Comparison of ENCODE assay signal across 1 cellular context in the genomic region with DNA sequence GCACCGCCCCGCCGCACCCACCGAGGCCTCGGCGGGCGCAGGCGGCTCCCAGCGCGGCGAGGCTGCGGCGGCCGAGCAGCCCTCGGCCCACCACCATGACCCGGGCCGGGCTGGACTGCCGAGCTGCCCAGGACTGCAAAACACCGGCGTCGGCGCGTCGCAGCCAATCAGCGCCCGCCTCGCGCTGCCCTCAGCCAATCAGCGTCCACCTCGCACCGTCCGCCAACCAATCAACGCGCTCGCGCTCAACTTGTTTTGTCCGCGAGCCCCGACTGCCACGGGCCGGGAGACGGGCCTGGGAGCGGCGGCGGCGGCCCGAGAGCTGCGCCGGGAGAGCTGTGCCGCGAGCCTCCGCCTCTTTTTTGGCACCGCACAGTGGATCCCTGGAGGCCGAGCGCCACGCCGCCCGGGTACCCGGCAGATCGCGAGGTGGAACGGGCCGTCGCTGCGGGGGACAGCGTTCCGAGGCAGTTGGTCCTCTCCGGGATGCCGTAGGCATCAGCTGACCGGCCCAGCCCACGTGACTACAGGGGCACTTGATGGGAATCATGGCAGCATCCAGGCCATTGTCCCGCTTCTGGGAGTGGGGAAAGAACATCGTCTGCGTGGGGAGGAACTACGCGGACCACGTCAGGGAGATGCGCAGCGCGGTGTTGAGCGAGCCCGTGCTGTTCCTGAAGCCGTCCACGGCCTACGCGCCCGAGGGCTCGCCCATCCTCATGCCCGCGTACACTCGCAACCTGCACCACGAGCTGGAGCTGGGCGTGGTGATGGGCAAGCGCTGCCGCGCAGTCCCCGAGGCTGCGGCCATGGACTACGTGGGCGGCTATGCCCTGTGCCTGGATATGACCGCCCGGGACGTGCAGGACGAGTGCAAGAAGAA.
A peak's percentile ranks its signal among the peaks of the same experiment; 100 is the strongest.
TF ChIP-seq lines count a peak whose summit lies in the region.

A gene (plus strand): TSS at position 516 of the 883 bp plus-strand sequence. CDS start 33 bp downstream, at position 549.
A gene (minus strand): TSS at position 135 of the 883 bp plus-strand sequence. CDS start 38 bp downstream, at position 97.

TF ChIP-seq in K562, 482 proteins besides CTCF, POLR2A, EP300 and RAD21 (continued from another document and continues in another):
- TF ChIP-seq ZNF699 (CRISPR knock-in tag; IDR thresholded peaks at IDR 0.05; ENCODE audit: insufficient replicate concordance) = no peak
- TF ChIP-seq CEBPG (CRISPR knock-in tag; IDR thresholded peaks at IDR 0.05) = 0 out of 2 replicates have a peak, but pooled peaks have one; percentile 35
- TF ChIP-seq CEBPG (tag; conservative IDR thresholded peaks at IDR 0.05 in 1 of 2, IDR thresholded peaks at IDR 0.05 in 1 of 2) = no peak
- peak; percentile 94 for TF ChIP-seq KLF16 (IDR thresholded peaks at IDR 0.05)
- peak; percentile 87 for TF ChIP-seq NFIC (IDR thresholded peaks at IDR 0.05)
- no peak for TF ChIP-seq IRF2 (CRISPR knock-in tag; IDR thresholded peaks at IDR 0.05)
- TF ChIP-seq FOXA1 (IDR thresholded peaks at IDR 0.05; ENCODE audit: borderline replicate concordance) = no peak
- TF ChIP-seq, protein P1, sequence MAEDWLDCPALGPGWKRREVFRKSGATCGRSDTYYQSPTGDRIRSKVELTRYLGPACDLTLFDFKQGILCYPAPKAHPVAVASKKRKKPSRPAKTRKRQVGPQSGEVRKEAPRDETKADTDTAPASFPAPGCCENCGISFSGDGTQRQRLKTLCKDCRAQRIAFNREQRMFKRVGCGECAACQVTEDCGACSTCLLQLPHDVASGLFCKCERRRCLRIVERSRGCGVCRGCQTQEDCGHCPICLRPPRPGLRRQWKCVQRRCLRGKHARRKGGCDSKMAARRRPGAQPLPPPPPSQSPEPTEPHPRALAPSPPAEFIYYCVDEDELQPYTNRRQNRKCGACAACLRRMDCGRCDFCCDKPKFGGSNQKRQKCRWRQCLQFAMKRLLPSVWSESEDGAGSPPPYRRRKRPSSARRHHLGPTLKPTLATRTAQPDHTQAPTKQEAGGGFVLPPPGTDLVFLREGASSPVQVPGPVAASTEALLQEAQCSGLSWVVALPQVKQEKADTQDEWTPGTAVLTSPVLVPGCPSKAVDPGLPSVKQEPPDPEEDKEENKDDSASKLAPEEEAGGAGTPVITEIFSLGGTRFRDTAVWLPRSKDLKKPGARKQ (CRISPR knock-in tag; IDR thresholded peaks at IDR 0.05) = no peak
- TF ChIP-seq, protein P2, sequence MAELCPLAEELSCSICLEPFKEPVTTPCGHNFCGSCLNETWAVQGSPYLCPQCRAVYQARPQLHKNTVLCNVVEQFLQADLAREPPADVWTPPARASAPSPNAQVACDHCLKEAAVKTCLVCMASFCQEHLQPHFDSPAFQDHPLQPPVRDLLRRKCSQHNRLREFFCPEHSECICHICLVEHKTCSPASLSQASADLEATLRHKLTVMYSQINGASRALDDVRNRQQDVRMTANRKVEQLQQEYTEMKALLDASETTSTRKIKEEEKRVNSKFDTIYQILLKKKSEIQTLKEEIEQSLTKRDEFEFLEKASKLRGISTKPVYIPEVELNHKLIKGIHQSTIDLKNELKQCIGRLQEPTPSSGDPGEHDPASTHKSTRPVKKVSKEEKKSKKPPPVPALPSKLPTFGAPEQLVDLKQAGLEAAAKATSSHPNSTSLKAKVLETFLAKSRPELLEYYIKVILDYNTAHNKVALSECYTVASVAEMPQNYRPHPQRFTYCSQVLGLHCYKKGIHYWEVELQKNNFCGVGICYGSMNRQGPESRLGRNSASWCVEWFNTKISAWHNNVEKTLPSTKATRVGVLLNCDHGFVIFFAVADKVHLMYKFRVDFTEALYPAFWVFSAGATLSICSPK (IDR thresholded peaks at IDR 0.05; ENCODE audit: borderline replicate concordance) = no peak
- TF ChIP-seq RHOXF2B (CRISPR knock-in tag; conservative IDR thresholded peaks at IDR 0.05) = no peak
- TF ChIP-seq ZFP30 (CRISPR knock-in tag; IDR thresholded peaks at IDR 0.05; ENCODE audit: borderline replicate concordance) = no peak
- peak; percentile 43 to 90; a peak in 2 of 4 replicates for TF ChIP-seq TEAD1 (CRISPR knock-in tag; IDR thresholded peaks at IDR 0.05)
- TF ChIP-seq, protein P3, sequence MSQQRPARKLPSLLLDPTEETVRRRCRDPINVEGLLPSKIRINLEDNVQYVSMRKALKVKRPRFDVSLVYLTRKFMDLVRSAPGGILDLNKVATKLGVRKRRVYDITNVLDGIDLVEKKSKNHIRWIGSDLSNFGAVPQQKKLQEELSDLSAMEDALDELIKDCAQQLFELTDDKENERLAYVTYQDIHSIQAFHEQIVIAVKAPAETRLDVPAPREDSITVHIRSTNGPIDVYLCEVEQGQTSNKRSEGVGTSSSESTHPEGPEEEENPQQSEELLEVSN (IDR thresholded peaks at IDR 0.05; ENCODE audit: borderline replicate concordance in 1 of 2, extremely low read depth in 1 of 2, insufficient read depth in 1 of 2, insufficient read length in 1 of 2, low read depth in 1 of 2, low read length in 1 of 2, poor library complexity in 1 of 2, severe bottlenecking in 1 of 2) = peak in 1 of 2 experiments; percentile 74
- no peak for TF ChIP-seq XRCC4 (IDR thresholded peaks at IDR 0.05; ENCODE audit: extremely low read depth, insufficient read depth, insufficient read length)
- no peak for TF ChIP-seq ZNF124 (CRISPR knock-in tag; IDR thresholded peaks at IDR 0.05)
- no peak for TF ChIP-seq TAF1 (IDR thresholded peaks at IDR 0.05; ENCODE audit: control insufficient read depth, extremely low read depth, insufficient read depth, low read length, severe bottlenecking)
- TF ChIP-seq CBX3 (IDR thresholded peaks at IDR 0.05; ENCODE audit: borderline replicate concordance in 1 of 2, low read length in 2 of 2) = peak in 1 of 2 experiments; percentile 88; a peak in 2 of 3 replicates
- TF ChIP-seq ZNF75A (CRISPR knock-in tag; IDR thresholded peaks at IDR 0.05) = peak; percentile 51; the same call in 1 of the 2 replicates
- no peak for TF ChIP-seq SRSF3 (IDR thresholded peaks at IDR 0.05; ENCODE audit: insufficient read depth, low read length)
- TF ChIP-seq LEF1 (IDR thresholded peaks at IDR 0.05) = no peak; the same call in 1 of the 2 replicates
- no peak for TF ChIP-seq HNRNPH1 (optimal IDR thresholded peaks at IDR 0.05; ENCODE audit: low read depth, low read length)
- TF ChIP-seq, protein P4, sequence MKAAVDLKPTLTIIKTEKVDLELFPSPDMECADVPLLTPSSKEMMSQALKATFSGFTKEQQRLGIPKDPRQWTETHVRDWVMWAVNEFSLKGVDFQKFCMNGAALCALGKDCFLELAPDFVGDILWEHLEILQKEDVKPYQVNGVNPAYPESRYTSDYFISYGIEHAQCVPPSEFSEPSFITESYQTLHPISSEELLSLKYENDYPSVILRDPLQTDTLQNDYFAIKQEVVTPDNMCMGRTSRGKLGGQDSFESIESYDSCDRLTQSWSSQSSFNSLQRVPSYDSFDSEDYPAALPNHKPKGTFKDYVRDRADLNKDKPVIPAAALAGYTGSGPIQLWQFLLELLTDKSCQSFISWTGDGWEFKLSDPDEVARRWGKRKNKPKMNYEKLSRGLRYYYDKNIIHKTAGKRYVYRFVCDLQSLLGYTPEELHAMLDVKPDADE (conservative IDR thresholded peaks at IDR 0.05; ENCODE audit: control insufficient read depth, low read depth, low read length) = 0 out of 2 replicates have a peak, but pooled peaks have one; percentile 51
- TF ChIP-seq MEF2A (IDR thresholded peaks at IDR 0.05; ENCODE audit: control insufficient read depth, low read depth, low read length) = no peak
- TF ChIP-seq, protein P5, sequence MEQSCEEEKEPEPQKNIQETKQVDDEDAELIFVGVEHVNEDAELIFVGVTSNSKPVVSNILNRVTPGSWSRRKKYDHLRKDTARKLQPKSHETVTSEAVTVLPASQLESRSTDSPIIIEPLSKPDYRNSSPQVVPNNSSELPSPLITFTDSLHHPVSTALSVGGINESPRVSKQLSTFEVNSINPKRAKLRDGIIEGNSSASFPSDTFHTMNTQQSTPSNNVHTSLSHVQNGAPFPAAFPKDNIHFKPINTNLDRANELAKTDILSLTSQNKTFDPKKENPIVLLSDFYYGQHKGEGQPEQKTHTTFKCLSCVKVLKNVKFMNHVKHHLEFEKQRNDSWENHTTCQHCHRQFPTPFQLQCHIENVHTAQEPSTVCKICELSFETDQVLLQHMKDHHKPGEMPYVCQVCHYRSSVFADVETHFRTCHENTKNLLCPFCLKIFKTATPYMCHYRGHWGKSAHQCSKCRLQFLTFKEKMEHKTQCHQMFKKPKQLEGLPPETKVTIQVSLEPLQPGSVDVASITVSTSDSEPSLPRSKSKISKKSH (CRISPR knock-in tag; IDR thresholded peaks at IDR 0.05) = no peak
- TF ChIP-seq, protein P6, sequence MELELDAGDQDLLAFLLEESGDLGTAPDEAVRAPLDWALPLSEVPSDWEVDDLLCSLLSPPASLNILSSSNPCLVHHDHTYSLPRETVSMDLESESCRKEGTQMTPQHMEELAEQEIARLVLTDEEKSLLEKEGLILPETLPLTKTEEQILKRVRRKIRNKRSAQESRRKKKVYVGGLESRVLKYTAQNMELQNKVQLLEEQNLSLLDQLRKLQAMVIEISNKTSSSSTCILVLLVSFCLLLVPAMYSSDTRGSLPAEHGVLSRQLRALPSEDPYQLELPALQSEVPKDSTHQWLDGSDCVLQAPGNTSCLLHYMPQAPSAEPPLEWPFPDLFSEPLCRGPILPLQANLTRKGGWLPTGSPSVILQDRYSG (tag; conservative IDR thresholded peaks at IDR 0.05; ENCODE audit: low read depth) = no peak
- TF ChIP-seq, protein P7, sequence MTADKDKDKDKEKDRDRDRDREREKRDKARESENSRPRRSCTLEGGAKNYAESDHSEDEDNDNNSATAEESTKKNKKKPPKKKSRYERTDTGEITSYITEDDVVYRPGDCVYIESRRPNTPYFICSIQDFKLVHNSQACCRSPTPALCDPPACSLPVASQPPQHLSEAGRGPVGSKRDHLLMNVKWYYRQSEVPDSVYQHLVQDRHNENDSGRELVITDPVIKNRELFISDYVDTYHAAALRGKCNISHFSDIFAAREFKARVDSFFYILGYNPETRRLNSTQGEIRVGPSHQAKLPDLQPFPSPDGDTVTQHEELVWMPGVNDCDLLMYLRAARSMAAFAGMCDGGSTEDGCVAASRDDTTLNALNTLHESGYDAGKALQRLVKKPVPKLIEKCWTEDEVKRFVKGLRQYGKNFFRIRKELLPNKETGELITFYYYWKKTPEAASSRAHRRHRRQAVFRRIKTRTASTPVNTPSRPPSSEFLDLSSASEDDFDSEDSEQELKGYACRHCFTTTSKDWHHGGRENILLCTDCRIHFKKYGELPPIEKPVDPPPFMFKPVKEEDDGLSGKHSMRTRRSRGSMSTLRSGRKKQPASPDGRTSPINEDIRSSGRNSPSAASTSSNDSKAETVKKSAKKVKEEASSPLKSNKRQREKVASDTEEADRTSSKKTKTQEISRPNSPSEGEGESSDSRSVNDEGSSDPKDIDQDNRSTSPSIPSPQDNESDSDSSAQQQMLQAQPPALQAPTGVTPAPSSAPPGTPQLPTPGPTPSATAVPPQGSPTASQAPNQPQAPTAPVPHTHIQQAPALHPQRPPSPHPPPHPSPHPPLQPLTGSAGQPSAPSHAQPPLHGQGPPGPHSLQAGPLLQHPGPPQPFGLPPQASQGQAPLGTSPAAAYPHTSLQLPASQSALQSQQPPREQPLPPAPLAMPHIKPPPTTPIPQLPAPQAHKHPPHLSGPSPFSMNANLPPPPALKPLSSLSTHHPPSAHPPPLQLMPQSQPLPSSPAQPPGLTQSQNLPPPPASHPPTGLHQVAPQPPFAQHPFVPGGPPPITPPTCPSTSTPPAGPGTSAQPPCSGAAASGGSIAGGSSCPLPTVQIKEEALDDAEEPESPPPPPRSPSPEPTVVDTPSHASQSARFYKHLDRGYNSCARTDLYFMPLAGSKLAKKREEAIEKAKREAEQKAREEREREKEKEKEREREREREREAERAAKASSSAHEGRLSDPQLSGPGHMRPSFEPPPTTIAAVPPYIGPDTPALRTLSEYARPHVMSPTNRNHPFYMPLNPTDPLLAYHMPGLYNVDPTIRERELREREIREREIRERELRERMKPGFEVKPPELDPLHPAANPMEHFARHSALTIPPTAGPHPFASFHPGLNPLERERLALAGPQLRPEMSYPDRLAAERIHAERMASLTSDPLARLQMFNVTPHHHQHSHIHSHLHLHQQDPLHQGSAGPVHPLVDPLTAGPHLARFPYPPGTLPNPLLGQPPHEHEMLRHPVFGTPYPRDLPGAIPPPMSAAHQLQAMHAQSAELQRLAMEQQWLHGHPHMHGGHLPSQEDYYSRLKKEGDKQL (CRISPR knock-in tag; IDR thresholded peaks at IDR 0.05; ENCODE audit: borderline replicate concordance) = 0 out of 2 replicates have a peak, but pooled peaks have one; percentile 33
- TF ChIP-seq, protein P8, sequence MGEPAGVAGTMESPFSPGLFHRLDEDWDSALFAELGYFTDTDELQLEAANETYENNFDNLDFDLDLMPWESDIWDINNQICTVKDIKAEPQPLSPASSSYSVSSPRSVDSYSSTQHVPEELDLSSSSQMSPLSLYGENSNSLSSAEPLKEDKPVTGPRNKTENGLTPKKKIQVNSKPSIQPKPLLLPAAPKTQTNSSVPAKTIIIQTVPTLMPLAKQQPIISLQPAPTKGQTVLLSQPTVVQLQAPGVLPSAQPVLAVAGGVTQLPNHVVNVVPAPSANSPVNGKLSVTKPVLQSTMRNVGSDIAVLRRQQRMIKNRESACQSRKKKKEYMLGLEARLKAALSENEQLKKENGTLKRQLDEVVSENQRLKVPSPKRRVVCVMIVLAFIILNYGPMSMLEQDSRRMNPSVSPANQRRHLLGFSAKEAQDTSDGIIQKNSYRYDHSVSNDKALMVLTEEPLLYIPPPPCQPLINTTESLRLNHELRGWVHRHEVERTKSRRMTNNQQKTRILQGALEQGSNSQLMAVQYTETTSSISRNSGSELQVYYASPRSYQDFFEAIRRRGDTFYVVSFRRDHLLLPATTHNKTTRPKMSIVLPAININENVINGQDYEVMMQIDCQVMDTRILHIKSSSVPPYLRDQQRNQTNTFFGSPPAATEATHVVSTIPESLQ (CRISPR knock-in tag; IDR thresholded peaks at IDR 0.05) = peak; percentile 84; the same call in 1 of the 2 replicates
- TF ChIP-seq MAFG (tag; conservative IDR thresholded peaks at IDR 0.05) = no peak
- peak; percentile 96 to 98; a peak in 3 of 4 replicates for TF ChIP-seq SIN3A (IDR thresholded peaks at IDR 0.05; ENCODE audit: borderline replicate concordance in 2 of 2, control insufficient read depth in 1 of 2, low read depth in 2 of 2, low read length in 2 of 2)
- TF ChIP-seq DPF2 (IDR thresholded peaks at IDR 0.05) = no peak
- TF ChIP-seq KLF1 (tag; IDR thresholded peaks at IDR 0.05) = no peak
- peak; percentile 84 for TF ChIP-seq ZBTB1 (CRISPR knock-in tag; IDR thresholded peaks at IDR 0.05; ENCODE audit: borderline replicate concordance, low read depth)
- no peak for TF ChIP-seq HEY1 (CRISPR knock-in tag; IDR thresholded peaks at IDR 0.05; ENCODE audit: borderline replicate concordance)
- TF ChIP-seq, protein P9, sequence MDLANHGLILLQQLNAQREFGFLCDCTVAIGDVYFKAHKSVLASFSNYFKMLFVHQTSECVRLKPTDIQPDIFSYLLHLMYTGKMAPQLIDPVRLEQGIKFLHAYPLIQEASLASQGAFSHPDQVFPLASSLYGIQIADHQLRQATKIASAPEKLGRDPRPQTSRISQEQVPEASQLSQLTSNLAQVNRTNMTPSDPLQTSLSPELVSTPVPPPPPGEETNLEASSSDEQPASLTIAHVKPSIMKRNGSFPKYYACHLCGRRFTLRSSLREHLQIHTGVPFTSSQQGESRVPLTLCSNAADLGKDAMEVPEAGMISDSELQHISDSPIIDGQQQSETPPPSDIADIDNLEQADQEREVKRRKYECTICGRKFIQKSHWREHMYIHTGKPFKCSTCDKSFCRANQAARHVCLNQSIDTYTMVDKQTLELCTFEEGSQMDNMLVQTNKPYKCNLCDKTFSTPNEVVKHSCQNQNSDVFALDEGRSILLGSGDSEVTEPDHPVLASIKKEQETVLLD (IDR thresholded peaks at IDR 0.05) = 0 out of 2 replicates have a peak, but pooled peaks have one; percentile 39
- no peak for TF ChIP-seq TCF3 (CRISPR knock-in tag; IDR thresholded peaks at IDR 0.05)
- TF ChIP-seq GABPA (tag; conservative IDR thresholded peaks at IDR 0.05; ENCODE audit: low read depth) = no peak; the same call in 1 of the 2 replicates
